ENCODE assay signal across 18 cellular contexts in the genomic region with DNA sequence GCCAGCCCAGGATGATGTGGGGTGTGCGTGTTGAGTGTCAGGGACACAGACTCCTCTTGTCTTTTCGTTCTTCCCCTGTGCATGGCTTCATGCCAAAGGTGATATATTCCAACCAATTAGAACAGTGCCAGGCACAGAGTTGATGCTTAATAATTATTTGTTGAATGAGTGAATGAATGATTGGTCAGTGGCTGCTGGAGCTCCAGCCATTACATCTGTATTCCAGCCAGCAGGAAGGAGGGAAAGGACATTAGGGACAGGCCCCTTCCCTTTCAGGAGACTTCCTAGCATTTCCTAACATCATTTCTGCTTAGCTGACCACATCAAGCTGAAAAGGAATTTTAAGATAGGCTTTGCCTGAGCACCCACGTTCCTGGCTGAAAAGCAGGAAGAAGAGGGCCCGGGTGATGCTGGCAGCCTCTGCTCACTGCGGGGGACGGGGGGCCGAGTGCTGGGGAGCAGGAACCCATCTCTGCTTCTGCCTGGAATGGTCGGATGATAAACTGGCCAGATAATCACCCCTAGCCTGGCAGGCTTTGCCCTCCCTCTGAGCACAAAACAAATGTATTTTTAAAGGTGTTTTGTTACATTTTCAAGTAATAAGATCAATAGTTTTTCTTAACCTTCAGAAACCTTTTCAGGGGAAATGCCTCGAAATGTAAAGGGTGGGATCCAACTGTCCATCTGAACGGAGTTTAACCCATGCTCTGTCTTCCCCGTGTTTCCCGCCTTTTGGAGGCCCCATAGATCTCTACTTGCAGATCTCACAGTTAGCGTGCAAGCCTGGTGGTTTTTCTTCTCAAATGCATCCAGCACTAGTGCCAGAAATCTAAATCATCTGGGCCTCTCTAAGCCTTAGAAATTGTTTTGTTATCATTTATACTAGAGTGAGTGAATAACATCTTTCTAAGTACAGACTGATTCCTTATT. TPM values are rescaled to one million over a fixed set of nuclear protein-coding genes. Genes with fewer than 3 reads are reported as not detected.
"Had no signal": no experiment of that assay in that cellular context is flagged by ENCODE, and none has a peak within 500 bp of the region (broad histone marks: within the 10 kb centered on the region; RNA-seq: fewer than 3 reads in every experiment).

No MANE protein-coding gene starts in this region.

- DNase-seq: activated CD4-positive, alpha-beta T cell treated with anti-CD3 and anti-CD28 coated beads for 48 hours; activated CD8-positive, alpha-beta T cell treated with anti-CD3 and anti-CD28 coated beads, Interleukin-2, amount 10 ng/mL, durations not matched to agents 7 days and 5 days; activated gamma-delta T cell treated with Interleukin-2 at 50 U/mL for 16 hours; activated naive CD8-positive, alpha-beta T cell treated with anti-CD3 and anti-CD28 coated beads for 36 hours; activated T-cell treated with anti-CD3 and anti-CD28 coated beads for 4 hours; anterior cingulate cortex; effector memory CD4-positive, alpha-beta T cell; foreskin keratinocyte; hypothalamus; nucleus accumbens; stimulated activated CD4-positive, alpha-beta T cell treated with anti-CD3 and anti-CD28 coated beads, Interleukin-15, amount 100 ng/mL, for 24 hours; stimulated activated CD4-positive, alpha-beta T cell treated with anti-CD3 and anti-CD28 coated beads, Interleukin-4, amount 100 ng/mL, for 1 hour; stimulated activated naive CD4-positive, alpha-beta T cell had no signal

- H3K4me1 ChIP-seq: foreskin keratinocyte, tibial nerve had no signal

- H3K4me1 Mint-ChIP-seq: activated naive CD8-positive, alpha-beta T cell treated with anti-CD3 and anti-CD28 coated beads for 36 hours had no signal

- H3K9me3 Mint-ChIP-seq: activated naive CD8-positive, alpha-beta T cell treated with anti-CD3 and anti-CD28 coated beads for 36 hours; dendritic cell treated with granulocyte-macrophage colony-stimulating factor and Interleukin-4, amounts not matched to agents 40 ng/mL and 50 ng/mL, for 4 days; natural killer cell treated with Interleukin-12 subunit alpha and Interleukin-12 subunit beta and Interleukin-15 and Interleukin-18, amount 100 ng/mL, for 72 hours had no signal

- H3K4me3 Mint-ChIP-seq: activated CD8-positive, alpha-beta T cell treated with anti-CD3 and anti-CD28 coated beads, Interleukin-2, amount 10 ng/mL, durations not matched to agents 7 days and 5 days; activated naive CD8-positive, alpha-beta T cell treated with anti-CD3 and anti-CD28 coated beads for 36 hours; dendritic cell treated with granulocyte-macrophage colony-stimulating factor and Interleukin-4, amounts not matched to agents 40 ng/mL and 50 ng/mL, for 4 days; natural killer cell treated with Interleukin-12 subunit alpha and Interleukin-12 subunit beta and Interleukin-15 and Interleukin-18, amount 100 ng/mL, for 72 hours had no signal

- H3K27me3 Mint-ChIP-seq: activated naive CD8-positive, alpha-beta T cell treated with anti-CD3 and anti-CD28 coated beads for 36 hours; dendritic cell treated with granulocyte-macrophage colony-stimulating factor and Interleukin-4, amounts not matched to agents 40 ng/mL and 50 ng/mL, for 4 days; natural killer cell treated with Interleukin-12 subunit alpha and Interleukin-12 subunit beta and Interleukin-15 and Interleukin-18, amount 100 ng/mL, for 72 hours had no signal

- H3K27me3 ChIP-seq: foreskin keratinocyte, tibial nerve had no signal

- H3K27ac ChIP-seq: foreskin keratinocyte, tibial nerve had no signal

- H3K4me3 ChIP-seq: tibial nerve had no signal

- ATAC-seq: activated CD8-positive, alpha-beta T cell treated with anti-CD3 and anti-CD28 coated beads, Interleukin-2, amount 10 ng/mL, durations not matched to agents 7 days and 5 days; foreskin keratinocyte; natural killer cell treated with Interleukin-12 subunit alpha and Interleukin-12 subunit beta and Interleukin-15 and Interleukin-18, amount 100 ng/mL, for 72 hours had no signal

- H3K27ac Mint-ChIP-seq: activated CD8-positive, alpha-beta T cell treated with anti-CD3 and anti-CD28 coated beads, Interleukin-2, amount 10 ng/mL, durations not matched to agents 7 days and 5 days; activated naive CD8-positive, alpha-beta T cell treated with anti-CD3 and anti-CD28 coated beads for 36 hours; dendritic cell treated with granulocyte-macrophage colony-stimulating factor and Interleukin-4, amounts not matched to agents 40 ng/mL and 50 ng/mL, for 4 days; natural killer cell treated with Interleukin-12 subunit alpha and Interleukin-12 subunit beta and Interleukin-15 and Interleukin-18, amount 100 ng/mL, for 72 hours had no signal

- H3K9me3 ChIP-seq: tibial nerve had no signal

RNA-seq across cellular contexts. Expression of gene RSPH1, which starts 56.6 kb away (rescaled TPM):
- total RNA-seq: activated CD8-positive, alpha-beta T cell treated with anti-CD3 and anti-CD28 coated beads, Interleukin-2, amount 10 ng/mL, durations not matched to agents 7 days and 5 days; skeletal muscle tissue; T-helper 1 cell treated with Interleukin-12 subunit alpha and Interleukin-12 subunit beta and Interleukin-4 antibody, amounts not matched to agents 30 ng/mL and 1 ng/mL, for 36 hours had no signal
